1 cellular context compared by ENCODE assay signal in genomic region chr19:2089001-2089711, GRCh38.
TF ChIP-seq lines count a peak whose summit lies in the region.

No MANE protein-coding gene starts in this region.

TF ChIP-seq in HepG2, 621 proteins besides CTCF, POLR2A, EP300 and RAD21 (continued from another document and continues in another):
- TF ChIP-seq TERF1 (CRISPR knock-in tag; IDR thresholded peaks at IDR 0.05) (no peak), ZBED4 (CRISPR knock-in tag; IDR thresholded peaks at IDR 0.05; ENCODE audit: borderline replicate concordance) (no peak), ZNF260 (CRISPR knock-in tag; IDR thresholded peaks at IDR 0.05; ENCODE audit: borderline replicate concordance, low read depth) (no peak), ZNF280B (CRISPR knock-in tag; IDR thresholded peaks at IDR 0.05; ENCODE audit: borderline replicate concordance) (no peak), ATF7 (IDR thresholded peaks at IDR 0.05) (no peak), ATF7 (CRISPR knock-in tag; IDR thresholded peaks at IDR 0.05) (no peak), ZNF292 (CRISPR knock-in tag; IDR thresholded peaks at IDR 0.05; ENCODE audit: borderline replicate concordance, low read depth) (peak; percentile 25; the same call in 1 of the 2 replicates), HDAC1 (CRISPR knock-in tag; IDR thresholded peaks at IDR 0.05) (no peak), POGZ (CRISPR knock-in tag; IDR thresholded peaks at IDR 0.05) (0 out of 2 replicates have a peak, but pooled peaks have one; percentile 25), ZNF552 (CRISPR knock-in tag; IDR thresholded peaks at IDR 0.05; ENCODE audit: borderline replicate concordance) (no peak), ZNF766 (CRISPR knock-in tag; IDR thresholded peaks at IDR 0.05; ENCODE audit: borderline replicate concordance) (no peak), GABPA (IDR thresholded peaks at IDR 0.05; ENCODE audit: low read depth, low read length) (no peak), GABPA (CRISPR knock-in tag; IDR thresholded peaks at IDR 0.05; ENCODE audit: low read depth) (no peak), ZEB1 (IDR thresholded peaks at IDR 0.05; ENCODE audit: insufficient replicate concordance, low read depth) (no peak), ZNF333 (CRISPR knock-in tag; IDR thresholded peaks at IDR 0.05; ENCODE audit: borderline replicate concordance) (0 out of 2 replicates have a peak, but pooled peaks have one; percentile 28), HINFP (CRISPR knock-in tag; IDR thresholded peaks at IDR 0.05; ENCODE audit: low read depth) (no peak), ATF3 (CRISPR knock-in tag; IDR thresholded peaks at IDR 0.05) (no peak), TRAFD1 (CRISPR knock-in tag; IDR thresholded peaks at IDR 0.05; ENCODE audit: borderline replicate concordance) (no peak), PAX8 (CRISPR knock-in tag; IDR thresholded peaks at IDR 0.05; ENCODE audit: borderline replicate concordance) (no peak), PITX1 (CRISPR knock-in tag; IDR thresholded peaks at IDR 0.05) (no peak), ZFP41 (CRISPR knock-in tag; IDR thresholded peaks at IDR 0.05; ENCODE audit: borderline replicate concordance) (0 out of 2 replicates have a peak, but pooled peaks have one; percentile 54), ZNF512 (CRISPR knock-in tag; IDR thresholded peaks at IDR 0.05) (no peak), HOMEZ (CRISPR knock-in tag; IDR thresholded peaks at IDR 0.05; ENCODE audit: low read depth) (no peak), ZNF343 (CRISPR knock-in tag; IDR thresholded peaks at IDR 0.05) (no peak), ZNF687 (CRISPR knock-in tag; IDR thresholded peaks at IDR 0.05) (peak; percentile 94), EHMT2 (IDR thresholded peaks at IDR 0.05; ENCODE audit: borderline replicate concordance, low read depth, low read length) (no peak), MTERF4 (CRISPR knock-in tag; IDR thresholded peaks at IDR 0.05) (no peak), ZBTB38 (CRISPR knock-in tag; IDR thresholded peaks at IDR 0.05) (peak; percentile 100), ZNF337 (CRISPR knock-in tag; IDR thresholded peaks at IDR 0.05; ENCODE audit: borderline replicate concordance, low read depth) (no peak), PAXIP1 (CRISPR knock-in tag; conservative IDR thresholded peaks at IDR 0.05) (0 out of 2 replicates have a peak, but pooled peaks have one; percentile 27)
